ENCODE assay signal across 15 cellular contexts in the genomic region with DNA sequence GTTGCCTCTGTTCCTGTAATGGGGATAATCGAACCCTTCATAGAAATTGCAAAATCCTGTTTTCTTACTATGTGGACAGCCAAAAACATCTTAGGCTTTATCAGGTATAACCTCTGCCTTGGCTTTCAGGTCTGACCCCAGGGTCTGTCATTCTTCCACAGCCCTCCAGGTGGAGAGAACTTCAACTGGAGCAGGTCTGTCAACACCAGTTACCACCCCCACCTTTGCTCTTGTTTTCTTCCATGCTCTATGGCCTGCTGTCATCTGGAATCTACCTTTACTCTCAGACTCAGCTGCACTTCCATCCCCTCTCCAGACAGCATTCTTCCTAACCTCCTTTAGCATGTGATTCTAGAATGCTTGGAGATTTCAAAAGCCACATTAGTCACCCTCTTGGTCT. TPM values are rescaled to one million over a fixed set of nuclear protein-coding genes. Genes with fewer than 3 reads are reported as not detected.
DNase-seq lines count a peak whose midpoint lies in the region; ATAC-seq and TF ChIP-seq lines count a peak whose summit lies in the region.
"Had no signal": no experiment of that assay in that cellular context is flagged by ENCODE, and none has a peak within 500 bp of the region (broad histone marks: within the 10 kb centered on the region; RNA-seq: fewer than 3 reads in every experiment).

No MANE protein-coding gene starts in this region.

- H2AFZ ChIP-seq in HCT116 (ENCODE audit: low read depth, low read length, poor library complexity, severe bottlenecking), result no peak overlapping the region

- H3K36me3 ChIP-seq in CD8-positive, alpha-beta T cell (ENCODE audit: insufficient read depth, low read length), result no peaks in the 10 kb centered on the region
- no peaks in the 10 kb centered on the region for H3K36me3 ChIP-seq in HCT116 (ENCODE audit: control insufficient read depth in 1 of 2, insufficient read depth in 2 of 2, low read length in 2 of 2)
- H3K36me3 ChIP-seq in WERI-Rb-1, result no peaks in the 10 kb centered on the region
- no peaks in the 10 kb centered on the region for H3K36me3 ChIP-seq in MG63
- H3K36me3 ChIP-seq: transverse colon had no signal

- H3K27me3 ChIP-seq in CD8-positive, alpha-beta T cell (ENCODE audit: insufficient read depth, low read length), result no peaks in the 10 kb centered on the region
- 0 out of 2 replicates have a peak, but pooled peaks cover 1% of the 10 kb centered on the region for H3K27me3 ChIP-seq in HCT116 (ENCODE audit: insufficient read depth, low read length)
- no peaks in the 10 kb centered on the region for H3K27me3 ChIP-seq in WERI-Rb-1 (ENCODE audit: insufficient read depth, low read depth, severe bottlenecking)
- H3K27me3 ChIP-seq in MG63, result no peaks in the 10 kb centered on the region
- H3K27me3 ChIP-seq: body of pancreas, transverse colon had no signal

- no peaks in the 10 kb centered on the region for H4K20me1 ChIP-seq in HCT116 (ENCODE audit: insufficient read depth)

- H3K27ac ChIP-seq in CD8-positive, alpha-beta T cell (ENCODE audit: low read depth, low read length), result no peak overlapping the region
- H3K27ac ChIP-seq in HCT116 (ENCODE audit: low read depth, low read length), result no peak overlapping the region
- H3K27ac ChIP-seq in WERI-Rb-1, result no peak overlapping the region
- H3K27ac ChIP-seq: body of pancreas, transverse colon had no signal

- intact Hi-C loops in CD8-positive, alpha-beta T cell (cut with DNase I, micrococcal nuclease), result loop anchor here in 1 of 2 experiments (5.0 kb wide), 1 partner anchor 201 kb away; no protein-coding TSS in a partner anchor
- intact Hi-C loops in HCT116 (cut with micrococcal nuclease), result no loop called here

- CTCF ChIA-PET in CD8-positive, alpha-beta T cell (lab: Charles Lee), result interaction anchor here (2.0 kb wide), 1 partner anchor 200 kb away, joined by 5 read pairs; no protein-coding TSS in a partner anchor
- CTCF ChIA-PET in HCT116 (lab: Charles Lee), result no interaction called here

- no peaks in the 10 kb centered on the region for H3K27me3 Mint-ChIP-seq in CD8-positive, alpha-beta T cell (ENCODE audit: low read depth)

- no peaks in the 10 kb centered on the region for H3K4me1 Mint-ChIP-seq in CD8-positive, alpha-beta T cell (ENCODE audit: low read depth)
- H3K4me1 Mint-ChIP-seq: CD14-positive monocyte had no signal

- H3K4me3 ChIP-seq in CD8-positive, alpha-beta T cell (ENCODE audit: low read depth, low read length), result no peak overlapping the region
- H3K4me3 ChIP-seq in HCT116 (replicated peaks in 1 of 2; ENCODE audit: low read depth in 1 of 2, low read length in 2 of 2) (no peak overlapping the region), WERI-Rb-1 (ENCODE audit: low read depth, low read length) (no peak overlapping the region), MG63 (no peak overlapping the region)
- H3K4me3 ChIP-seq: body of pancreas, transverse colon had no signal

- no peak overlapping the region for H3K27ac Mint-ChIP-seq in CD8-positive, alpha-beta T cell

- RAD21 ChIA-PET in HCT116 (lab: Charles Lee; ENCODE audit: low non-redundant PET in 1 of 2, low total read pairs in 2 of 2, uncharacterized antibody in 2 of 2, unreplicated experiment in 2 of 2), result no interaction called here

- H3K4me2 ChIP-seq in HCT116 (ENCODE audit: low read length), result no peak overlapping the region

- DNase-seq in CD8-positive, alpha-beta T cell, result peak in 1 of 7 experiments; percentile 35
- DNase-seq in HCT116 (ENCODE audit: low read depth, low spot score) (no peak), WERI-Rb-1 (peak; percentile 36), iPS-NIHi7 (ENCODE audit: extremely low spot score) (peak; percentile 84), pons (ENCODE audit: low spot score) (no peak), MG63 (no peak)
- DNase-seq: body of pancreas, NCI-H1092 treated with DMSO at 0.1 percent for 48 hours, transverse colon had no signal

- no peaks in the 10 kb centered on the region for H3K9me2 ChIP-seq in HCT116 (ENCODE audit: insufficient read depth)

- POLR2A ChIA-PET in CD8-positive, alpha-beta T cell (lab: Charles Lee), result no interaction called here
- POLR2A ChIA-PET in HCT116 (lab: Charles Lee), result no interaction called here

- H3K36me3 Mint-ChIP-seq in CD8-positive, alpha-beta T cell, result no peaks in the 10 kb centered on the region
- H3K36me3 Mint-ChIP-seq: naive thymus-derived CD8-positive, alpha-beta T cell had no signal

- peak; percentile 28; the same call in 1 of the 2 replicates for TF ChIP-seq RAD21 in HCT116 (IDR thresholded peaks at IDR 0.05; ENCODE audit: low read depth)

- no peaks in the 10 kb centered on the region for H3K4me1 ChIP-seq in CD8-positive, alpha-beta T cell (ENCODE audit: insufficient read depth, low read length)
- H3K4me1 ChIP-seq in HCT116 (ENCODE audit: control insufficient read depth in 1 of 2, insufficient read depth in 2 of 2, low read length in 2 of 2), result no peaks in the 10 kb centered on the region
- H3K4me1 ChIP-seq: body of pancreas, transverse colon had no signal

- H3K4me3 Mint-ChIP-seq in CD8-positive, alpha-beta T cell, result no peak overlapping the region
- H3K4me3 Mint-ChIP-seq: CD14-positive monocyte; naive thymus-derived CD8-positive, alpha-beta T cell had no signal

- TF ChIP-seq CTCF in CD8-positive, alpha-beta T cell (IDR thresholded peaks at IDR 0.05), result no peak
- TF ChIP-seq CTCF in HCT116 (IDR thresholded peaks at IDR 0.05 in 2 of 3, conservative IDR thresholded peaks at IDR 0.05 in 1 of 3; ENCODE audit: borderline replicate concordance in 1 of 3, insufficient read depth in 1 of 3, low read depth in 2 of 3, low read length in 2 of 3), result peak in 2 of 3 experiments; percentile 26 to 37; a peak in 4 of 6 replicates
- TF ChIP-seq CTCF in WERI-Rb-1 (IDR thresholded peaks at IDR 0.05; ENCODE audit: low read depth, low read length), result peak; percentile 33; the same call in 1 of the 2 replicates

- no peaks in the 10 kb centered on the region for H3K9me3 ChIP-seq in CD8-positive, alpha-beta T cell (ENCODE audit: low read length)
- no peaks in the 10 kb centered on the region for H3K9me3 ChIP-seq in HCT116 (ENCODE audit: control insufficient read depth in 1 of 2, insufficient read depth in 1 of 2, low read depth in 1 of 2, low read length in 2 of 2)
- no peaks in the 10 kb centered on the region for H3K9me3 ChIP-seq in WERI-Rb-1 (ENCODE audit: severe bottlenecking)
- H3K9me3 ChIP-seq in MG63, result no peaks in the 10 kb centered on the region
- H3K9me3 ChIP-seq: body of pancreas, transverse colon had no signal

- H3K9ac ChIP-seq in HCT116 (ENCODE audit: low read length), result no peak overlapping the region

- no peaks in the 10 kb centered on the region for H3K79me2 ChIP-seq in HCT116 (ENCODE audit: insufficient read depth, low read length)

- no peak for TF ChIP-seq POLR2A in HCT116 (IDR thresholded peaks at IDR 0.05; ENCODE audit: borderline replicate concordance, extremely low read depth, insufficient read depth, insufficient read length)

- no peaks in the 10 kb centered on the region for H3K9me3 Mint-ChIP-seq in CD8-positive, alpha-beta T cell
- H3K9me3 Mint-ChIP-seq: CD14-positive monocyte; naive thymus-derived CD8-positive, alpha-beta T cell had no signal

- ATAC-seq in CD8-positive, alpha-beta T cell, result peak; percentile 42
- ATAC-seq in HCT116, result peak; percentile 74; the same call in 1 of the 2 replicates
- ATAC-seq in GM21786 (IDR thresholded peaks at IDR 0.05; ENCODE audit: unreplicated experiment), result no peak
- no peak for ATAC-seq in GM21825 (IDR thresholded peaks at IDR 0.05; ENCODE audit: unreplicated experiment)
- ATAC-seq: body of pancreas had no signal

- no TSS peak for BruUV-seq in HCT116 (replicated peaks; lab: Mats Ljungman, UMichigan)

TF ChIP-seq in HCT116, 20 proteins besides CTCF, POLR2A, EP300 and RAD21:
- TF ChIP-seq TCF7L2 (IDR thresholded peaks at IDR 0.05; ENCODE audit: borderline replicate concordance, extremely low read depth, insufficient read depth, insufficient read length) (no peak), EZH2 (IDR thresholded peaks at IDR 0.05) (no peak), ZNF274 (IDR thresholded peaks at IDR 0.05; ENCODE audit: low read depth, low read length) (no peak), ELF1 (IDR thresholded peaks at IDR 0.05; ENCODE audit: borderline replicate concordance, low read depth) (no peak), EGR1 (IDR thresholded peaks at IDR 0.05; ENCODE audit: low read depth) (no peak), CEBPB (IDR thresholded peaks at IDR 0.05; ENCODE audit: low read depth) (no peak)

RNA-seq across cellular contexts. Expression of a gene that starts 10.4 kb away (rescaled TPM):
- total RNA-seq in CD8-positive, alpha-beta T cell, result not detected
- total RNA-seq in HCT116 (2021; ENCODE audit: unreplicated experiment), result not detected
- 0.05 TPM in 2 replicates for polyA plus RNA-seq in HCT116 (2012)
- not detected in 2 replicates for total RNA-seq in MG63 (2014; rRNA removed; shearing (Covaris generic); ENCODE audit: low replicate concordance)
- total RNA-seq: body of pancreas; endothelial cell of umbilical vein; naive thymus-derived CD8-positive, alpha-beta T cell; skeletal muscle tissue had no signal
- polyA plus RNA-seq: CD14-positive monocyte; endothelial cell of umbilical vein; naive thymus-derived CD8-positive, alpha-beta T cell had no signal

RNA-seq across cellular contexts. Expression of a gene that starts 18.6 kb away (rescaled TPM):
- total RNA-seq in CD8-positive, alpha-beta T cell, result 1 to 10 TPM; 2.0 to 3.2 TPM
- 40.2 TPM for total RNA-seq in HCT116 (2021; ENCODE audit: unreplicated experiment)
- 7.5 and 12.1 TPM in 2 replicates for polyA plus RNA-seq in HCT116 (2012)
- 11.5 and 18.1 TPM in 2 replicates for total RNA-seq in MG63 (2014; rRNA removed; shearing (Covaris generic); ENCODE audit: low replicate concordance)

RNA-seq across cellular contexts. Expression of a gene that starts 32.2 kb away (rescaled TPM):
- 10 to 100 TPM; 13.6 to 14.7 TPM for total RNA-seq in CD8-positive, alpha-beta T cell
- 11.7 TPM for total RNA-seq in HCT116 (2021; ENCODE audit: unreplicated experiment)
- polyA plus RNA-seq in HCT116 (2012), result 5.1 and 6.8 TPM in 2 replicates
- total RNA-seq in MG63 (2014; rRNA removed; shearing (Covaris generic); ENCODE audit: low replicate concordance), result 33.4 and 41.2 TPM in 2 replicates

RNA-seq across cellular contexts. Expression of a gene that starts 49.9 kb away (rescaled TPM):
- not detected for total RNA-seq in CD8-positive, alpha-beta T cell
- total RNA-seq in HCT116 (2021; ENCODE audit: unreplicated experiment), result not detected
- polyA plus RNA-seq in HCT116 (2012), result 0.05 TPM in 1 of 2 replicates, not detected in the other
- 0.59 TPM in 1 of 2 replicates, not detected in the other for total RNA-seq in MG63 (2014; rRNA removed; shearing (Covaris generic); ENCODE audit: low replicate concordance)
- total RNA-seq: naive thymus-derived CD8-positive, alpha-beta T cell had no signal

Comparison
In these comparisons a context has a peak if more than half of its experiments do, and no peak if none do; other contexts are left out.
1. ATAC-seq: peak in CD8-positive, alpha-beta T cell (single experiment) and HCT116 (single experiment); none in GM21786 (single experiment) and GM21825 (single experiment).
2. DNase-seq: peak in WERI-Rb-1 (single experiment) and iPS-NIHi7 (single experiment); none in HCT116 (single experiment), pons (single experiment) and MG63 (single experiment).